ENCODE assay signal across 1 cellular context in genomic region chr3:15205934-15206661, GRCh38.
TF ChIP-seq lines count a peak whose summit lies in the region.

Gene CAPN7, plus strand, starts transcription at chr3:15206246. Its CDS starts 250 bp downstream, at chr3:15206496.

TF ChIP-seq in K562, 482 proteins besides CTCF, POLR2A, EP300 and RAD21 (continued from another document and continues in another):
- TF ChIP-seq ZNF318 (IDR thresholded peaks at IDR 0.05; ENCODE audit: borderline replicate concordance in 1 of 2, low read depth in 1 of 2) (no peak), CEBPG (CRISPR knock-in tag; IDR thresholded peaks at IDR 0.05) (no peak), CEBPG (tag; conservative IDR thresholded peaks at IDR 0.05 in 1 of 2, IDR thresholded peaks at IDR 0.05 in 1 of 2) (no peak), ZNF584 (CRISPR knock-in tag; IDR thresholded peaks at IDR 0.05; ENCODE audit: low read depth) (no peak), ARID1B (IDR thresholded peaks at IDR 0.05) (no peak), ZNF12 (CRISPR knock-in tag; IDR thresholded peaks at IDR 0.05) (peak; percentile 86), NEUROD1 (IDR thresholded peaks at IDR 0.05; ENCODE audit: borderline replicate concordance, low read depth, low read length, partially characterized antibody) (no peak), HIVEP1 (CRISPR knock-in tag; IDR thresholded peaks at IDR 0.05) (no peak), EHMT2 (IDR thresholded peaks at IDR 0.05) (no peak), ZNF668 (CRISPR knock-in tag; IDR thresholded peaks at IDR 0.05) (no peak), MXI1 (IDR thresholded peaks at IDR 0.05; ENCODE audit: low read depth, low read length) (peak; percentile 12; the same call in 1 of the 2 replicates), ZNF512 (tag; IDR thresholded peaks at IDR 0.05) (no peak), HOXB6 (CRISPR knock-in tag; IDR thresholded peaks at IDR 0.05; ENCODE audit: borderline replicate concordance) (no peak), ZNF644 (tag; IDR thresholded peaks at IDR 0.05; ENCODE audit: low read depth) (peak; percentile 65), KLF6 (CRISPR knock-in tag; IDR thresholded peaks at IDR 0.05; ENCODE audit: borderline replicate concordance) (peak; percentile 66; the same call in 1 of the 2 replicates), SRSF9 (IDR thresholded peaks at IDR 0.05; ENCODE audit: borderline replicate concordance, low read depth, low read length) (no peak), CSDE1 (IDR thresholded peaks at IDR 0.05) (no peak), POLR2B (IDR thresholded peaks at IDR 0.05; ENCODE audit: low read depth, partially characterized antibody) (peak; percentile 57), YY1 (IDR thresholded peaks at IDR 0.05; ENCODE audit: borderline replicate concordance in 1 of 3, control insufficient read depth in 1 of 3, extremely low read depth in 1 of 3, insufficient read depth in 3 of 3, insufficient read length in 1 of 3, insufficient replicate concordance in 2 of 3, low read depth in 1 of 3, low read length in 2 of 3) (peak; percentile 40 to 70 (median 60)), NRF1 (conservative IDR thresholded peaks at IDR 0.05 in 1 of 2, IDR thresholded peaks at IDR 0.05 in 1 of 2) (peak; percentile 97), ZNF76 (CRISPR knock-in tag; IDR thresholded peaks at IDR 0.05; ENCODE audit: borderline replicate concordance) (no peak), NR2C2 (CRISPR knock-in tag; IDR thresholded peaks at IDR 0.05) (peak; percentile 52; the same call in 1 of the 2 replicates), NR2C2 (tag; IDR thresholded peaks at IDR 0.05) (peak; percentile 57; the same call in 1 of the 2 replicates), USF2 (CRISPR knock-in tag; IDR thresholded peaks at IDR 0.05) (peak; percentile 95), PRMT5 (CRISPR knock-in tag; IDR thresholded peaks at IDR 0.05) (0 out of 2 replicates have a peak, but pooled peaks have one; percentile 34), CBFB (CRISPR knock-in tag; IDR thresholded peaks at IDR 0.05) (peak; percentile 11; the same call in 1 of the 2 replicates), E2F5 (CRISPR knock-in tag; IDR thresholded peaks at IDR 0.05) (no peak), THAP12 (CRISPR knock-in tag; IDR thresholded peaks at IDR 0.05) (peak; percentile 82), SIRT6 (IDR thresholded peaks at IDR 0.05; ENCODE audit: low read depth, low read length) (no peak), GTF2A2 (tag; IDR thresholded peaks at IDR 0.05) (no peak), NR1H2 (CRISPR knock-in tag; IDR thresholded peaks at IDR 0.05) (no peak; the same call in 1 of the 2 replicates), CBX5 (IDR thresholded peaks at IDR 0.05; ENCODE audit: borderline replicate concordance, low read depth) (0 out of 2 replicates have a peak, but pooled peaks have one; percentile 28), CREB3 (tag; conservative IDR thresholded peaks at IDR 0.05; ENCODE audit: low read depth) (no peak), FOXA1 (IDR thresholded peaks at IDR 0.05; ENCODE audit: borderline replicate concordance) (no peak), ZBTB8A (IDR thresholded peaks at IDR 0.05; ENCODE audit: partially characterized antibody) (no peak), SIN3A (IDR thresholded peaks at IDR 0.05; ENCODE audit: borderline replicate concordance in 2 of 2, control insufficient read depth in 1 of 2, low read depth in 2 of 2, low read length in 2 of 2) (peak; percentile 82 to 88; a peak in 3 of 4 replicates), ZNF124 (CRISPR knock-in tag; IDR thresholded peaks at IDR 0.05) (no peak), ARHGAP35 (IDR thresholded peaks at IDR 0.05; ENCODE audit: partially characterized antibody) (no peak), ZNF717 (CRISPR knock-in tag; IDR thresholded peaks at IDR 0.05) (no peak), ZNF79 (CRISPR knock-in tag; IDR thresholded peaks at IDR 0.05; ENCODE audit: low read depth) (peak; percentile 35; the same call in 1 of the 2 replicates), ZNF695 (CRISPR knock-in tag; IDR thresholded peaks at IDR 0.05) (no peak), NR2C1 (IDR thresholded peaks at IDR 0.05) (no peak), NR2C1 (tag; IDR thresholded peaks at IDR 0.05) (no peak), ZNF224 (CRISPR knock-in tag; IDR thresholded peaks at IDR 0.05) (peak; percentile 93)
- TF ChIP-seq, protein P1, sequence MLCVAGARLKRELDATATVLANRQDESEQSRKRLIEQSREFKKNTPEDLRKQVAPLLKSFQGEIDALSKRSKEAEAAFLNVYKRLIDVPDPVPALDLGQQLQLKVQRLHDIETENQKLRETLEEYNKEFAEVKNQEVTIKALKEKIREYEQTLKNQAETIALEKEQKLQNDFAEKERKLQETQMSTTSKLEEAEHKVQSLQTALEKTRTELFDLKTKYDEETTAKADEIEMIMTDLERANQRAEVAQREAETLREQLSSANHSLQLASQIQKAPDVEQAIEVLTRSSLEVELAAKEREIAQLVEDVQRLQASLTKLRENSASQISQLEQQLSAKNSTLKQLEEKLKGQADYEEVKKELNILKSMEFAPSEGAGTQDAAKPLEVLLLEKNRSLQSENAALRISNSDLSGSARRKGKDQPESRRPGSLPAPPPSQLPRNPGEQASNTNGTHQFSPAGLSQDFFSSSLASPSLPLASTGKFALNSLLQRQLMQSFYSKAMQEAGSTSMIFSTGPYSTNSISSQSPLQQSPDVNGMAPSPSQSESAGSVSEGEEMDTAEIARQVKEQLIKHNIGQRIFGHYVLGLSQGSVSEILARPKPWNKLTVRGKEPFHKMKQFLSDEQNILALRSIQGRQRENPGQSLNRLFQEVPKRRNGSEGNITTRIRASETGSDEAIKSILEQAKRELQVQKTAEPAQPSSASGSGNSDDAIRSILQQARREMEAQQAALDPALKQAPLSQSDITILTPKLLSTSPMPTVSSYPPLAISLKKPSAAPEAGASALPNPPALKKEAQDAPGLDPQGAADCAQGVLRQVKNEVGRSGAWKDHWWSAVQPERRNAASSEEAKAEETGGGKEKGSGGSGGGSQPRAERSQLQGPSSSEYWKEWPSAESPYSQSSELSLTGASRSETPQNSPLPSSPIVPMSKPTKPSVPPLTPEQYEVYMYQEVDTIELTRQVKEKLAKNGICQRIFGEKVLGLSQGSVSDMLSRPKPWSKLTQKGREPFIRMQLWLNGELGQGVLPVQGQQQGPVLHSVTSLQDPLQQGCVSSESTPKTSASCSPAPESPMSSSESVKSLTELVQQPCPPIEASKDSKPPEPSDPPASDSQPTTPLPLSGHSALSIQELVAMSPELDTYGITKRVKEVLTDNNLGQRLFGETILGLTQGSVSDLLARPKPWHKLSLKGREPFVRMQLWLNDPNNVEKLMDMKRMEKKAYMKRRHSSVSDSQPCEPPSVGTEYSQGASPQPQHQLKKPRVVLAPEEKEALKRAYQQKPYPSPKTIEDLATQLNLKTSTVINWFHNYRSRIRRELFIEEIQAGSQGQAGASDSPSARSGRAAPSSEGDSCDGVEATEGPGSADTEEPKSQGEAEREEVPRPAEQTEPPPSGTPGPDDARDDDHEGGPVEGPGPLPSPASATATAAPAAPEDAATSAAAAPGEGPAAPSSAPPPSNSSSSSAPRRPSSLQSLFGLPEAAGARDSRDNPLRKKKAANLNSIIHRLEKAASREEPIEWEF (CRISPR knock-in tag; IDR thresholded peaks at IDR 0.05) = no peak
